Comparison of ENCODE assay signal across 1 cellular context in the genomic region with DNA sequence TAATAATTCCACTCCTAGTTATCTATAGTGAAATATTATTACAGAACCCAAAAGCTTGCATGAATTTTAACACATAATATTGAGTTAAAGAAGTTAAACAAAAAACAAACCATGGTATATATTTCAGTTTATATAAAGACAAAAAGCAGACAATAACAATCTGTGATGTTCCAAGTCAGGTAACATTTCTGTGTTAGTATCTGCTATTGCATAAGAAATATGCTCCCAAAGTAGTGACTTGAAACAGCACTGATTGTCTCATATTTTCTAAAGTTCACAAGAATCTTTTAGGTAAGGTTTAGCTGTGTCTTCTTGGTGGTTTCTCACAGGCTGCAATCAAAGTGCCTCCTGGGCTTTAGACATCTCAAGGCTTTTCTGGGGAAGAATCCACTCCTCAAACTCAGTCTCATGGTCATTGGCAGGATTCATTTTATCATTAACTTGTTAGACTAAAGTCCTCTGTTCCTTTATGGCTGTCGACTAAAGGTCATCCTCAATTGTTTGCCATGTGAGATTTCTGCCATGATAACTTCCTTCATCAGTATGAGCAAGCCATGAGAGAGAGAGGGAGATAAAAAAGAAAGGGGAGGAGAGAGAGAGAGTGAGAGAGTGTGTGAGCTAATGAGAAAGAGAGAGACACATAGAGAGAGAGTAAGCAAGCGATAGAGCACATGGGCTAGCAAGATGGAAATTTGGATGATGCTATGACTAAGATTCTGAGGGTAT.
TF ChIP-seq lines count a peak whose summit lies in the region.

No MANE protein-coding gene starts in this region.

TF ChIP-seq in HepG2, 621 proteins besides CTCF, POLR2A, EP300 and RAD21 (continues in another document):
- TF ChIP-seq BRCA1 (CRISPR knock-in tag; IDR thresholded peaks at IDR 0.05): 0 out of 2 replicates have a peak, but pooled peaks have one; percentile 53
- TF ChIP-seq HOXD1 (CRISPR knock-in tag; IDR thresholded peaks at IDR 0.05): peak; percentile 64; the same call in 1 of the 2 replicates
- TF ChIP-seq, protein P1, sequence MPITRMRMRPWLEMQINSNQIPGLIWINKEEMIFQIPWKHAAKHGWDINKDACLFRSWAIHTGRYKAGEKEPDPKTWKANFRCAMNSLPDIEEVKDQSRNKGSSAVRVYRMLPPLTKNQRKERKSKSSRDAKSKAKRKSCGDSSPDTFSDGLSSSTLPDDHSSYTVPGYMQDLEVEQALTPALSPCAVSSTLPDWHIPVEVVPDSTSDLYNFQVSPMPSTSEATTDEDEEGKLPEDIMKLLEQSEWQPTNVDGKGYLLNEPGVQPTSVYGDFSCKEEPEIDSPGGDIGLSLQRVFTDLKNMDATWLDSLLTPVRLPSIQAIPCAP (CRISPR knock-in tag; IDR thresholded peaks at IDR 0.05; ENCODE audit: low read depth): no peak
- TF ChIP-seq ELF3 (CRISPR knock-in tag; IDR thresholded peaks at IDR 0.05): peak; percentile 84; the same call in 1 of the 2 replicates
- TF ChIP-seq, protein P2, sequence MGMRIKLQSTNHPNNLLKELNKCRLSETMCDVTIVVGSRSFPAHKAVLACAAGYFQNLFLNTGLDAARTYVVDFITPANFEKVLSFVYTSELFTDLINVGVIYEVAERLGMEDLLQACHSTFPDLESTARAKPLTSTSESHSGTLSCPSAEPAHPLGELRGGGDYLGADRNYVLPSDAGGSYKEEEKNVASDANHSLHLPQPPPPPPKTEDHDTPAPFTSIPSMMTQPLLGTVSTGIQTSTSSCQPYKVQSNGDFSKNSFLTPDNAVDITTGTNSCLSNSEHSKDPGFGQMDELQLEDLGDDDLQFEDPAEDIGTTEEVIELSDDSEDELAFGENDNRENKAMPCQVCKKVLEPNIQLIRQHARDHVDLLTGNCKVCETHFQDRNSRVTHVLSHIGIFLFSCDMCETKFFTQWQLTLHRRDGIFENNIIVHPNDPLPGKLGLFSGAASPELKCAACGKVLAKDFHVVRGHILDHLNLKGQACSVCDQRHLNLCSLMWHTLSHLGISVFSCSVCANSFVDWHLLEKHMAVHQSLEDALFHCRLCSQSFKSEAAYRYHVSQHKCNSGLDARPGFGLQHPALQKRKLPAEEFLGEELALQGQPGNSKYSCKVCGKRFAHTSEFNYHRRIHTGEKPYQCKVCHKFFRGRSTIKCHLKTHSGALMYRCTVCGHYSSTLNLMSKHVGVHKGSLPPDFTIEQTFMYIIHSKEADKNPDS (CRISPR knock-in tag; IDR thresholded peaks at IDR 0.05): no peak
- peak; percentile 92 for TF ChIP-seq SP5 (CRISPR knock-in tag; IDR thresholded peaks at IDR 0.05; ENCODE audit: borderline replicate concordance, low read depth)
- TF ChIP-seq ZNF614 (CRISPR knock-in tag; IDR thresholded peaks at IDR 0.05; ENCODE audit: borderline replicate concordance): peak; percentile 96
- TF ChIP-seq, protein P3, sequence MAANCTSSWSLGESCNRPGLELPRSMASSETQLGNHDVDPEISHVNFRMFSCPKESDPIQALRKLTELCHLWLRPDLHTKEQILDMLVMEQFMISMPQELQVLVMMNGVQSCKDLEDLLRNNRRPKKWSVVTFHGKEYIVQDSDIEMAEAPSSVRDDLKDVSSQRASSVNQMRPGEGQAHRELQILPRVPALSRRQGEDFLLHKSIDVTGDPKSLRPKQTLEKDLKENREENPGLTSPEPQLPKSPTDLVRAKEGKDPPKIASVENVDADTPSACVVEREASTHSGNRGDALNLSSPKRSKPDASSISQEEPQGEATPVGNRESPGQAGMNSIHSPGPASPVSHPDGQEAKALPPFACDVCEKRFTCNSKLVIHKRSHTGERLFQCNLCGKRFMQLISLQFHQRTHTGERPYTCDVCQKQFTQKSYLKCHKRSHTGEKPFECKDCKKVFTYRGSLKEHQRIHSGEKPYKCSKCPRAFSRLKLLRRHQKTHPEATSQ (CRISPR knock-in tag; IDR thresholded peaks at IDR 0.05; ENCODE audit: borderline replicate concordance): no peak
- TF ChIP-seq ZIK1 (CRISPR knock-in tag; IDR thresholded peaks at IDR 0.05; ENCODE audit: borderline replicate concordance, low read depth): no peak
- TF ChIP-seq SKI (IDR thresholded peaks at IDR 0.05; ENCODE audit: partially characterized antibody): peak; percentile 63
- TF ChIP-seq, protein P4, sequence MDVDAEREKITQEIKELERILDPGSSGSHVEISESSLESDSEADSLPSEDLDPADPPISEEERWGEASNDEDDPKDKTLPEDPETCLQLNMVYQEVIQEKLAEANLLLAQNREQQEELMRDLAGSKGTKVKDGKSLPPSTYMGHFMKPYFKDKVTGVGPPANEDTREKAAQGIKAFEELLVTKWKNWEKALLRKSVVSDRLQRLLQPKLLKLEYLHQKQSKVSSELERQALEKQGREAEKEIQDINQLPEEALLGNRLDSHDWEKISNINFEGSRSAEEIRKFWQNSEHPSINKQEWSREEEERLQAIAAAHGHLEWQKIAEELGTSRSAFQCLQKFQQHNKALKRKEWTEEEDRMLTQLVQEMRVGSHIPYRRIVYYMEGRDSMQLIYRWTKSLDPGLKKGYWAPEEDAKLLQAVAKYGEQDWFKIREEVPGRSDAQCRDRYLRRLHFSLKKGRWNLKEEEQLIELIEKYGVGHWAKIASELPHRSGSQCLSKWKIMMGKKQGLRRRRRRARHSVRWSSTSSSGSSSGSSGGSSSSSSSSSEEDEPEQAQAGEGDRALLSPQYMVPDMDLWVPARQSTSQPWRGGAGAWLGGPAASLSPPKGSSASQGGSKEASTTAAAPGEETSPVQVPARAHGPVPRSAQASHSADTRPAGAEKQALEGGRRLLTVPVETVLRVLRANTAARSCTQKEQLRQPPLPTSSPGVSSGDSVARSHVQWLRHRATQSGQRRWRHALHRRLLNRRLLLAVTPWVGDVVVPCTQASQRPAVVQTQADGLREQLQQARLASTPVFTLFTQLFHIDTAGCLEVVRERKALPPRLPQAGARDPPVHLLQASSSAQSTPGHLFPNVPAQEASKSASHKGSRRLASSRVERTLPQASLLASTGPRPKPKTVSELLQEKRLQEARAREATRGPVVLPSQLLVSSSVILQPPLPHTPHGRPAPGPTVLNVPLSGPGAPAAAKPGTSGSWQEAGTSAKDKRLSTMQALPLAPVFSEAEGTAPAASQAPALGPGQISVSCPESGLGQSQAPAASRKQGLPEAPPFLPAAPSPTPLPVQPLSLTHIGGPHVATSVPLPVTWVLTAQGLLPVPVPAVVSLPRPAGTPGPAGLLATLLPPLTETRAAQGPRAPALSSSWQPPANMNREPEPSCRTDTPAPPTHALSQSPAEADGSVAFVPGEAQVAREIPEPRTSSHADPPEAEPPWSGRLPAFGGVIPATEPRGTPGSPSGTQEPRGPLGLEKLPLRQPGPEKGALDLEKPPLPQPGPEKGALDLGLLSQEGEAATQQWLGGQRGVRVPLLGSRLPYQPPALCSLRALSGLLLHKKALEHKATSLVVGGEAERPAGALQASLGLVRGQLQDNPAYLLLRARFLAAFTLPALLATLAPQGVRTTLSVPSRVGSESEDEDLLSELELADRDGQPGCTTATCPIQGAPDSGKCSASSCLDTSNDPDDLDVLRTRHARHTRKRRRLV (CRISPR knock-in tag; IDR thresholded peaks at IDR 0.05): no peak
- no peak for TF ChIP-seq ZFP41 (CRISPR knock-in tag; IDR thresholded peaks at IDR 0.05; ENCODE audit: borderline replicate concordance)
- TF ChIP-seq, protein P5, sequence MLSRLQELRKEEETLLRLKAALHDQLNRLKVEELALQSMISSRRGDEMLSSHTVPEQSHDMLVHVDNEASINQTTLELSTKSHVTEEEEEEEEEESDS (CRISPR knock-in tag; IDR thresholded peaks at IDR 0.05; ENCODE audit: borderline replicate concordance): no peak
- no peak for TF ChIP-seq RFXANK (CRISPR knock-in tag; IDR thresholded peaks at IDR 0.05)
- 0 out of 2 replicates have a peak, but pooled peaks have one; percentile 59 for TF ChIP-seq ZNF292 (CRISPR knock-in tag; IDR thresholded peaks at IDR 0.05; ENCODE audit: borderline replicate concordance, low read depth)
- TF ChIP-seq NCOA2 (CRISPR knock-in tag; IDR thresholded peaks at IDR 0.05): peak; percentile 86
- TF ChIP-seq, protein P6, sequence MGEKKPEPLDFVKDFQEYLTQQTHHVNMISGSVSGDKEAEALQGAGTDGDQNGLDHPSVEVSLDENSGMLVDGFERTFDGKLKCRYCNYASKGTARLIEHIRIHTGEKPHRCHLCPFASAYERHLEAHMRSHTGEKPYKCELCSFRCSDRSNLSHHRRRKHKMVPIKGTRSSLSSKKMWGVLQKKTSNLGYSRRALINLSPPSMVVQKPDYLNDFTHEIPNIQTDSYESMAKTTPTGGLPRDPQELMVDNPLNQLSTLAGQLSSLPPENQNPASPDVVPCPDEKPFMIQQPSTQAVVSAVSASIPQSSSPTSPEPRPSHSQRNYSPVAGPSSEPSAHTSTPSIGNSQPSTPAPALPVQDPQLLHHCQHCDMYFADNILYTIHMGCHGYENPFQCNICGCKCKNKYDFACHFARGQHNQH (CRISPR knock-in tag; IDR thresholded peaks at IDR 0.05): peak; percentile 62; the same call in 1 of the 2 replicates
- TF ChIP-seq, protein P7, sequence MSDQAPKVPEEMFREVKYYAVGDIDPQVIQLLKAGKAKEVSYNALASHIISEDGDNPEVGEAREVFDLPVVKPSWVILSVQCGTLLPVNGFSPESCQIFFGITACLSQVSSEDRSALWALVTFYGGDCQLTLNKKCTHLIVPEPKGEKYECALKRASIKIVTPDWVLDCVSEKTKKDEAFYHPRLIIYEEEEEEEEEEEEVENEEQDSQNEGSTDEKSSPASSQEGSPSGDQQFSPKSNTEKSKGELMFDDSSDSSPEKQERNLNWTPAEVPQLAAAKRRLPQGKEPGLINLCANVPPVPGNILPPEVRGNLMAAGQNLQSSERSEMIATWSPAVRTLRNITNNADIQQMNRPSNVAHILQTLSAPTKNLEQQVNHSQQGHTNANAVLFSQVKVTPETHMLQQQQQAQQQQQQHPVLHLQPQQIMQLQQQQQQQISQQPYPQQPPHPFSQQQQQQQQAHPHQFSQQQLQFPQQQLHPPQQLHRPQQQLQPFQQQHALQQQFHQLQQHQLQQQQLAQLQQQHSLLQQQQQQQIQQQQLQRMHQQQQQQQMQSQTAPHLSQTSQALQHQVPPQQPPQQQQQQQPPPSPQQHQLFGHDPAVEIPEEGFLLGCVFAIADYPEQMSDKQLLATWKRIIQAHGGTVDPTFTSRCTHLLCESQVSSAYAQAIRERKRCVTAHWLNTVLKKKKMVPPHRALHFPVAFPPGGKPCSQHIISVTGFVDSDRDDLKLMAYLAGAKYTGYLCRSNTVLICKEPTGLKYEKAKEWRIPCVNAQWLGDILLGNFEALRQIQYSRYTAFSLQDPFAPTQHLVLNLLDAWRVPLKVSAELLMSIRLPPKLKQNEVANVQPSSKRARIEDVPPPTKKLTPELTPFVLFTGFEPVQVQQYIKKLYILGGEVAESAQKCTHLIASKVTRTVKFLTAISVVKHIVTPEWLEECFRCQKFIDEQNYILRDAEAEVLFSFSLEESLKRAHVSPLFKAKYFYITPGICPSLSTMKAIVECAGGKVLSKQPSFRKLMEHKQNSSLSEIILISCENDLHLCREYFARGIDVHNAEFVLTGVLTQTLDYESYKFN (CRISPR knock-in tag; conservative IDR thresholded peaks at IDR 0.05): peak; percentile 95
- TF ChIP-seq TBX3 (IDR thresholded peaks at IDR 0.05; ENCODE audit: borderline replicate concordance): no peak
- peak; percentile 79 for TF ChIP-seq FOXA3 (CRISPR knock-in tag; IDR thresholded peaks at IDR 0.05)
- peak; percentile 61; the same call in 1 of the 2 replicates for TF ChIP-seq IRF2 (CRISPR knock-in tag; IDR thresholded peaks at IDR 0.05)
- TF ChIP-seq, protein P8, sequence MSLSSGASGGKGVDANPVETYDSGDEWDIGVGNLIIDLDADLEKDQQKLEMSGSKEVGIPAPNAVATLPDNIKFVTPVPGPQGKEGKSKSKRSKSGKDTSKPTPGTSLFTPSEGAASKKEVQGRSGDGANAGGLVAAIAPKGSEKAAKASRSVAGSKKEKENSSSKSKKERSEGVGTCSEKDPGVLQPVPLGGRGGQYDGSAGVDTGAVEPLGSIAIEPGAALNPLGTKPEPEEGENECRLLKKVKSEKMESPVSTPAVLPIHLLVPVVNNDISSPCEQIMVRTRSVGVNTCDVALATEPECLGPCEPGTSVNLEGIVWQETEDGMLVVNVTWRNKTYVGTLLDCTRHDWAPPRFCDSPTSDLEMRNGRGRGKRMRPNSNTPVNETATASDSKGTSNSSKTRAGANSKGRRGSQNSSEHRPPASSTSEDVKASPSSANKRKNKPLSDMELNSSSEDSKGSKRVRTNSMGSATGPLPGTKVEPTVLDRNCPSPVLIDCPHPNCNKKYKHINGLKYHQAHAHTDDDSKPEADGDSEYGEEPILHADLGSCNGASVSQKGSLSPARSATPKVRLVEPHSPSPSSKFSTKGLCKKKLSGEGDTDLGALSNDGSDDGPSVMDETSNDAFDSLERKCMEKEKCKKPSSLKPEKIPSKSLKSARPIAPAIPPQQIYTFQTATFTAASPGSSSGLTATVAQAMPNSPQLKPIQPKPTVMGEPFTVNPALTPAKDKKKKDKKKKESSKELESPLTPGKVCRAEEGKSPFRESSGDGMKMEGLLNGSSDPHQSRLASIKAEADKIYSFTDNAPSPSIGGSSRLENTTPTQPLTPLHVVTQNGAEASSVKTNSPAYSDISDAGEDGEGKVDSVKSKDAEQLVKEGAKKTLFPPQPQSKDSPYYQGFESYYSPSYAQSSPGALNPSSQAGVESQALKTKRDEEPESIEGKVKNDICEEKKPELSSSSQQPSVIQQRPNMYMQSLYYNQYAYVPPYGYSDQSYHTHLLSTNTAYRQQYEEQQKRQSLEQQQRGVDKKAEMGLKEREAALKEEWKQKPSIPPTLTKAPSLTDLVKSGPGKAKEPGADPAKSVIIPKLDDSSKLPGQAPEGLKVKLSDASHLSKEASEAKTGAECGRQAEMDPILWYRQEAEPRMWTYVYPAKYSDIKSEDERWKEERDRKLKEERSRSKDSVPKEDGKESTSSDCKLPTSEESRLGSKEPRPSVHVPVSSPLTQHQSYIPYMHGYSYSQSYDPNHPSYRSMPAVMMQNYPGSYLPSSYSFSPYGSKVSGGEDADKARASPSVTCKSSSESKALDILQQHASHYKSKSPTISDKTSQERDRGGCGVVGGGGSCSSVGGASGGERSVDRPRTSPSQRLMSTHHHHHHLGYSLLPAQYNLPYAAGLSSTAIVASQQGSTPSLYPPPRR (CRISPR knock-in tag; IDR thresholded peaks at IDR 0.05; ENCODE audit: borderline replicate concordance): 0 out of 2 replicates have a peak, but pooled peaks have one; percentile 52
- peak; percentile 91 for TF ChIP-seq RCOR2 (CRISPR knock-in tag; IDR thresholded peaks at IDR 0.05)
- TF ChIP-seq MIER3 (CRISPR knock-in tag; IDR thresholded peaks at IDR 0.05; ENCODE audit: borderline replicate concordance): peak; percentile 82; the same call in 1 of the 2 replicates
- TF ChIP-seq SRF (IDR thresholded peaks at IDR 0.05; ENCODE audit: low read depth, low read length): no peak
- TF ChIP-seq ERF (CRISPR knock-in tag; IDR thresholded peaks at IDR 0.05): 0 out of 2 replicates have a peak, but pooled peaks have one; percentile 16
- TF ChIP-seq SOX6 (IDR thresholded peaks at IDR 0.05): no peak
- TF ChIP-seq SOX6 (CRISPR knock-in tag; IDR thresholded peaks at IDR 0.05): peak; percentile 92
- TF ChIP-seq KAT8 (CRISPR knock-in tag; IDR thresholded peaks at IDR 0.05): peak; percentile 74; the same call in 1 of the 2 replicates
- no peak for TF ChIP-seq ZNF660 (CRISPR knock-in tag; IDR thresholded peaks at IDR 0.05; ENCODE audit: borderline replicate concordance, low read depth)
- no peak for TF ChIP-seq ZNF75D (CRISPR knock-in tag; IDR thresholded peaks at IDR 0.05; ENCODE audit: borderline replicate concordance)
- TF ChIP-seq NR2F1 (CRISPR knock-in tag; IDR thresholded peaks at IDR 0.05): peak; percentile 55 to 74
- peak; percentile 96 for TF ChIP-seq NCOR1 (IDR thresholded peaks at IDR 0.05; ENCODE audit: borderline replicate concordance, low read length)
- no peak for TF ChIP-seq RFX1 (IDR thresholded peaks at IDR 0.05)
- TF ChIP-seq ZNF30 (CRISPR knock-in tag; IDR thresholded peaks at IDR 0.05): no peak
- TF ChIP-seq FOXC1 (CRISPR knock-in tag; IDR thresholded peaks at IDR 0.05; ENCODE audit: borderline replicate concordance): no peak
- peak; percentile 88; the same call in 1 of the 2 replicates for TF ChIP-seq ZNF264 (CRISPR knock-in tag; IDR thresholded peaks at IDR 0.05)
- peak; percentile 72; the same call in 1 of the 2 replicates for TF ChIP-seq HOXA3 (CRISPR knock-in tag; IDR thresholded peaks at IDR 0.05)
- peak; percentile 40; the same call in 1 of the 2 replicates for TF ChIP-seq CHD4 (IDR thresholded peaks at IDR 0.05; ENCODE audit: borderline replicate concordance, low read length)
